ENCODE assay signal across 15 cellular contexts in the genomic region with DNA sequence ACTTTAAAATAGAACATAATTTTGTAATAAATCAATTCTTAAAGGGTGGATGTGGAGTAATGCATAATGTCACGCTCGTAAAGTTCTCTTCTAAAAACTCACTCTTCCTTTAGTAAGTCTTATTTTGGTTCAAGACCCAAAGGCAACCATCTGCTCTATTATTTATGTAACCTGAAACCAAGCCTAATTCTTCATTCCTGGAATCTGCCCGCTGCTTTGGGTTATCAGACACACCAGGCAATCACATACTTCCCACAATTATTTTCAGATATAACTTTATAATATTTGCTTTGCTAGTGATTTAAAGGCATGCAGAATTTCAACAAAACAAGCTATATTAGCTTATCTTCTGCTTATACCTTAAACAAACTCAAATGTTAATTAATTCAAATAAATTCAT.
"Had no signal": no experiment of that assay in that cellular context is flagged by ENCODE, and none has a peak within 500 bp of the region (broad histone marks: within the 10 kb centered on the region; RNA-seq: fewer than 3 reads in every experiment).

No MANE protein-coding gene starts in this region.

- H3K27me3 Mint-ChIP-seq: activated naive CD8-positive, alpha-beta T cell treated with anti-CD3 and anti-CD28 coated beads, Interleukin-2, amount 50 U/mL, for 24 hours; dendritic cell treated with granulocyte-macrophage colony-stimulating factor and Interleukin-4, amounts not matched to agents 40 ng/mL and 50 ng/mL, for 4 days; naive thymus-derived CD8-positive, alpha-beta T cell; stimulated activated naive B cell treated with anti-CD40 and anti-IgM and Interleukin-4, amounts not matched to agents 10 μg/mL and 1 μg/mL and 100 μg/mL, for 72 hours had no signal

- H3K4me3 Mint-ChIP-seq: activated naive CD4-positive, alpha-beta T cell treated with anti-CD3 and anti-CD28 coated beads for 36 hours; activated naive CD8-positive, alpha-beta T cell treated with anti-CD3 and anti-CD28 coated beads, Interleukin-2, amount 50 U/mL, for 24 hours; dendritic cell treated with granulocyte-macrophage colony-stimulating factor and Interleukin-4, amounts not matched to agents 40 ng/mL and 50 ng/mL, for 4 days; naive thymus-derived CD8-positive, alpha-beta T cell; stimulated activated naive B cell treated with anti-CD40 and anti-IgM and Interleukin-4, amounts not matched to agents 10 μg/mL and 1 μg/mL and 100 μg/mL, for 72 hours had no signal

- H3K9me3 Mint-ChIP-seq: activated naive CD4-positive, alpha-beta T cell treated with anti-CD3 and anti-CD28 coated beads for 36 hours; activated naive CD8-positive, alpha-beta T cell treated with anti-CD3 and anti-CD28 coated beads, Interleukin-2, amount 50 U/mL, for 24 hours; activated T-helper 2 cell treated with anti-CD3 and anti-CD28 coated beads, Interferon-gamma antibody, Interleukin-2, Interleukin-4, amounts not matched to agents 10 μg/mL and 5 μg/mL and 100 μg/mL, durations not matched to agents 14 hours and 24 hours and 36 hours; dendritic cell treated with granulocyte-macrophage colony-stimulating factor and Interleukin-4, amounts not matched to agents 40 ng/mL and 50 ng/mL, for 4 days; naive thymus-derived CD8-positive, alpha-beta T cell; stimulated activated naive B cell treated with anti-CD40 and anti-IgM and Interleukin-4, amounts not matched to agents 10 μg/mL and 1 μg/mL and 100 μg/mL, for 72 hours had no signal

- H3K27ac Mint-ChIP-seq: activated naive CD4-positive, alpha-beta T cell treated with anti-CD3 and anti-CD28 coated beads for 36 hours; activated naive CD8-positive, alpha-beta T cell treated with anti-CD3 and anti-CD28 coated beads, Interleukin-2, amount 50 U/mL, for 24 hours; activated T-helper 2 cell treated with anti-CD3 and anti-CD28 coated beads, Interferon-gamma antibody, Interleukin-2, Interleukin-4, amounts not matched to agents 10 μg/mL and 5 μg/mL and 100 μg/mL, durations not matched to agents 14 hours and 24 hours and 36 hours; dendritic cell treated with granulocyte-macrophage colony-stimulating factor and Interleukin-4, amounts not matched to agents 40 ng/mL and 50 ng/mL, for 4 days; naive thymus-derived CD8-positive, alpha-beta T cell; stimulated activated naive B cell treated with anti-CD40 and anti-IgM and Interleukin-4, amounts not matched to agents 10 μg/mL and 1 μg/mL and 100 μg/mL, for 72 hours had no signal

- H3K4me1 Mint-ChIP-seq: stimulated activated naive B cell treated with anti-CD40 and anti-IgM and Interleukin-4, amounts not matched to agents 10 μg/mL and 1 μg/mL and 100 μg/mL, for 72 hours had no signal

- DNase-seq: activated CD4-positive, CD25-positive, alpha-beta regulatory T cell treated with anti-CD3 and anti-CD28 coated beads, Interleukin-2, amount 50 U/mL, for 72 hours; activated naive CD4-positive, alpha-beta T cell treated with anti-CD3 and anti-CD28 coated beads for 36 hours; activated naive CD8-positive, alpha-beta T cell treated with anti-CD3 and anti-CD28 coated beads, Interleukin-2, amount 50 U/mL, for 24 hours; activated T-cell treated with anti-CD3 and anti-CD28 coated beads for 4 hours; aorta; cerebellar nuclear complex; effector memory CD4-positive, alpha-beta T cell; gastrocnemius medialis; naive thymus-derived CD8-positive, alpha-beta T cell; stimulated activated CD4-positive, alpha-beta T cell treated with anti-CD3 and anti-CD28 coated beads, Interleukin-2, amount 100 ng/mL, for 48 hours; stimulated activated naive B cell treated with anti-CD40 and anti-IgM and Interleukin-4, amounts not matched to agents 10 μg/mL and 1 μg/mL and 100 μg/mL, for 72 hours; thyroid gland; uterus had no signal
